In genomic region chr9:91896513-91897121, GRCh38 we compare ENCODE assay signal across 1 cellular context.
A peak's percentile ranks its signal among the peaks of the same experiment; 100 is the strongest.
TF ChIP-seq lines count a peak whose summit lies in the region.

No MANE protein-coding gene starts in this region.

TF ChIP-seq in K562, 482 proteins besides CTCF, POLR2A, EP300 and RAD21 (continued from another document and continues in another):
- 0 out of 2 replicates have a peak, but pooled peaks have one; percentile 9 for TF ChIP-seq ZBTB40 (IDR thresholded peaks at IDR 0.05)
- TF ChIP-seq ZBTB40 (CRISPR knock-in tag; IDR thresholded peaks at IDR 0.05), result no peak
- no peak for TF ChIP-seq FOSL1 (tag; conservative IDR thresholded peaks at IDR 0.05)
- 0 out of 2 replicates have a peak, but pooled peaks have one; percentile 15 for TF ChIP-seq SMARCE1 (IDR thresholded peaks at IDR 0.05)
- no peak for TF ChIP-seq NR2F6 (CRISPR knock-in tag; IDR thresholded peaks at IDR 0.05)
- no peak for TF ChIP-seq POLR2H (tag; IDR thresholded peaks at IDR 0.05; ENCODE audit: low read depth)
- TF ChIP-seq ZNF311 (CRISPR knock-in tag; IDR thresholded peaks at IDR 0.05), result no peak
- no peak for TF ChIP-seq ELK3 (CRISPR knock-in tag; IDR thresholded peaks at IDR 0.05)
- TF ChIP-seq ZNF740 (CRISPR knock-in tag; IDR thresholded peaks at IDR 0.05), result no peak
- TF ChIP-seq ZNF740 (tag; IDR thresholded peaks at IDR 0.05), result no peak
- no peak for TF ChIP-seq MECOM (CRISPR knock-in tag; IDR thresholded peaks at IDR 0.05)
- no peak for TF ChIP-seq BRF1 (IDR thresholded peaks at IDR 0.05; ENCODE audit: borderline replicate concordance, extremely low read depth, insufficient read length)
- TF ChIP-seq EP400 (IDR thresholded peaks at IDR 0.05), result no peak
- TF ChIP-seq BHLHE40 (IDR thresholded peaks at IDR 0.05; ENCODE audit: low read length), result no peak
- TF ChIP-seq BCOR (IDR thresholded peaks at IDR 0.05), result no peak
- no peak for TF ChIP-seq PBX2 (CRISPR knock-in tag; IDR thresholded peaks at IDR 0.05; ENCODE audit: low read depth)
- peak; percentile 96 for TF ChIP-seq PBX2 (tag; conservative IDR thresholded peaks at IDR 0.05; ENCODE audit: low read depth)
- TF ChIP-seq ETV5 (CRISPR knock-in tag; IDR thresholded peaks at IDR 0.05; ENCODE audit: low read depth), result 0 out of 2 replicates have a peak, but pooled peaks have one; percentile 27
- TF ChIP-seq AFF1 (IDR thresholded peaks at IDR 0.05; ENCODE audit: low read depth in 1 of 2, partially characterized antibody in 2 of 2), result no peak
- TF ChIP-seq KDM1A (IDR thresholded peaks at IDR 0.05), result no peak
- no peak for TF ChIP-seq NCOA6 (IDR thresholded peaks at IDR 0.05)
- TF ChIP-seq VEZF1 (CRISPR knock-in tag; IDR thresholded peaks at IDR 0.05), result no peak
- TF ChIP-seq CXXC5 (CRISPR knock-in tag; IDR thresholded peaks at IDR 0.05), result peak; percentile 37; the same call in 1 of the 2 replicates
- TF ChIP-seq U2AF1 (optimal IDR thresholded peaks at IDR 0.05; ENCODE audit: low read depth, low read length), result no peak
- no peak for TF ChIP-seq CCNT2 (IDR thresholded peaks at IDR 0.05; ENCODE audit: borderline replicate concordance, extremely low read depth, insufficient read length, low read depth, low read length)
- no peak for TF ChIP-seq FOXA3 (CRISPR knock-in tag; conservative IDR thresholded peaks at IDR 0.05 in 1 of 2, IDR thresholded peaks at IDR 0.05 in 1 of 2)
- TF ChIP-seq HMGN3 (IDR thresholded peaks at IDR 0.05; ENCODE audit: borderline replicate concordance, extremely low read depth, insufficient read length, low read depth, low read length), result no peak
- TF ChIP-seq CTBP1 (IDR thresholded peaks at IDR 0.05; ENCODE audit: borderline replicate concordance), result no peak
- TF ChIP-seq BRD4 (IDR thresholded peaks at IDR 0.05), result no peak
- TF ChIP-seq FIP1L1 (IDR thresholded peaks at IDR 0.05; ENCODE audit: low read depth, low read length, poor library complexity, severe bottlenecking), result no peak
